Comparison of ENCODE assay signal across 9 cellular contexts in the genomic region with DNA sequence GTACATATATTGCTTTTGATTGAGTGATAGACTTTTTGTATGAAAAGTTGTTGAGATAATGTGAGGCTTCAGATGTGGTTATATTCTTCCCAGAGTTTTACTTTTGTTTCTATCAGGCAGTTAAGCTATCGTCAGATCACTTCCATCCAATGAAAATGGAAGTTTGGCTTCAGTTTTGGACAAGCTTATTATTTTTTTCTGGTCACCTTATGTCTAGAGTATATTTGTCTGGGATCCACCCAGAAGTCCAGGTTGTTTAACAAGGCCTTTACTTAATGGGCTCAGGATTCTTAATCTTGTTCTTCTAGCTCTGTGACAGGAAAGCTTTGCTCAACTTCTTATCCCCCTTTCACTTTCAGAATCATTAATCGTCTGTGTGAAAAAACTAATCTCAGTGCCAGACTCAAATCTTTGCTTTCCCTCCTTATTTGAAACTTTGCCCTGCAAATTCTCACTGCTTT.
DNase-seq lines count a peak whose midpoint lies in the region; ATAC-seq and TF ChIP-seq lines count a peak whose summit lies in the region.
"Had no signal": no experiment of that assay in that cellular context is flagged by ENCODE, and none has a peak within 500 bp of the region (broad histone marks: within the 10 kb centered on the region; RNA-seq: fewer than 3 reads in every experiment).

No MANE protein-coding gene starts in this region.

- 9 to 17% methylated on average over 2 of the region's 2 CpGs for WGBS in body of pancreas, 2 donors
- WGBS in SK-N-SH (ENCODE audit: low lambda C conversion rate): 86% methylated on average over 2 of the region's 2 CpGs

- CTCF ChIA-PET in SK-N-SH (lab: Yijun Ruan, JAX): interaction anchor here (0.7 to 1.2 kb wide), 2 partner anchors 150 to 224 kb away, joined by 3 read pairs; no protein-coding TSS in a partner anchor

- no peak for TF ChIP-seq CTCF in body of pancreas (IDR thresholded peaks at IDR 0.05)
- TF ChIP-seq CTCF in mucosa of descending colon (IDR thresholded peaks at IDR 0.05): no peak
- TF ChIP-seq CTCF in SK-N-SH (IDR thresholded peaks at IDR 0.05): no peak

- peaks cover 42% of the 10 kb centered on the region for H3K4me1 Mint-ChIP-seq in activated T-cell treated with anti-CD3 and anti-CD28 coated beads, Interleukin-2, amount 50 U/mL, for 4 hours (ENCODE audit: low read depth)

- no peaks in the 10 kb centered on the region for H3K27me3 Mint-ChIP-seq in activated T-cell treated with anti-CD3 and anti-CD28 coated beads, Interleukin-2, amount 50 U/mL, for 4 hours (ENCODE audit: low read depth)

- no peak overlapping the region for H3K4me3 ChIP-seq in body of pancreas
- H3K4me3 ChIP-seq in mucosa of descending colon: no peak overlapping the region
- H3K4me3 ChIP-seq in SK-N-SH (ENCODE audit: low read depth in 2 of 2, low read length in 1 of 2): no peak overlapping the region

- POLR2A ChIA-PET in SK-N-SH (lab: Yijun Ruan, JAX): no interaction called here

- no peaks in the 10 kb centered on the region for H4K20me1 ChIP-seq in SK-N-SH (ENCODE audit: insufficient read depth)

- H3K36me3 ChIP-seq in body of pancreas (replicated peaks in 1 of 2; ENCODE audit: insufficient read depth in 1 of 2, low read depth in 2 of 2): no peaks in the 10 kb centered on the region
- H3K36me3 ChIP-seq in mucosa of descending colon (ENCODE audit: low read depth): no peaks in the 10 kb centered on the region
- H3K36me3 ChIP-seq in SK-N-SH (replicated peaks in 1 of 2; ENCODE audit: control insufficient read depth in 1 of 2, insufficient read depth in 2 of 2, low read length in 1 of 2): peaks cover 21 to 51% of the 10 kb centered on the region in 2 experiments

- H3K4me1 ChIP-seq in body of pancreas: peaks cover 17% of the 10 kb centered on the region
- peaks cover 4% of the 10 kb centered on the region for H3K4me1 ChIP-seq in mucosa of descending colon (ENCODE audit: low read depth)
- peaks cover 0 to 12% of the 10 kb centered on the region in 2 experiments; a peak in 2 of 4 replicates for H3K4me1 ChIP-seq in SK-N-SH (ENCODE audit: control insufficient read depth in 1 of 2, insufficient read depth in 2 of 2, low read depth in 1 of 2, low read length in 1 of 2)

- H3K9me2 ChIP-seq in SK-N-SH: no peaks in the 10 kb centered on the region

- no peaks in the 10 kb centered on the region for H3K9me3 Mint-ChIP-seq in activated T-cell treated with anti-CD3 and anti-CD28 coated beads, Interleukin-2, amount 50 U/mL, for 4 hours

- no peak for TF ChIP-seq EP300 in SK-N-SH (IDR thresholded peaks at IDR 0.05; ENCODE audit: borderline replicate concordance in 1 of 2, low read depth in 1 of 2, low read length in 1 of 2)

- DNase-seq in activated T-cell treated with anti-CD3 and anti-CD28 coated beads, Interleukin-2, amount 50 U/mL, for 4 hours: no peak
- DNase-seq in activated T-cell treated with anti-CD3 and anti-CD28 coated beads for 4 hours (no peak), body of pancreas (no peak), mucosa of descending colon (no peak), SK-N-SH (no peak), caudate nucleus (lab: John Stamatoyannopoulos, UW) (no peak)
- DNase-seq in activated CD4-positive, alpha-beta T cell treated with anti-CD3 and anti-CD28 coated beads for 48 hours: no peak

- H3K9me3 ChIP-seq in body of pancreas (no peaks in the 10 kb centered on the region), mucosa of descending colon (no peaks in the 10 kb centered on the region), SK-N-SH (no peaks in the 10 kb centered on the region)

- intact Hi-C loops in body of pancreas (cut with DNase I): no loop called here
- intact Hi-C loops in mucosa of descending colon (cut with DNase I, micrococcal nuclease): no loop called here

- TF ChIP-seq RAD21 in SK-N-SH (IDR thresholded peaks at IDR 0.05; ENCODE audit: low read length): no peak

- peaks cover 20% of the 10 kb centered on the region for H3K36me3 Mint-ChIP-seq in activated T-cell treated with anti-CD3 and anti-CD28 coated beads, Interleukin-2, amount 50 U/mL, for 4 hours (ENCODE audit: insufficient read depth)

- H3K79me2 ChIP-seq in SK-N-SH (ENCODE audit: insufficient read depth): peaks cover 9% of the 10 kb centered on the region; the same call in 1 of the 2 replicates

- ATAC-seq in activated T-cell treated with anti-CD3 and anti-CD28 coated beads, Interleukin-2, amount 50 U/mL, for 4 hours: peak; percentile 71 to 77
- ATAC-seq in HG03139 (IDR thresholded peaks at IDR 0.05; ENCODE audit: unreplicated experiment) (peak; percentile 66), body of pancreas (no peak), mucosa of descending colon (peak; percentile 72)

- H3K27me3 ChIP-seq in body of pancreas: no peaks in the 10 kb centered on the region
- no peaks in the 10 kb centered on the region for H3K27me3 ChIP-seq in SK-N-SH (ENCODE audit: insufficient read depth)

- H3K4me3 Mint-ChIP-seq in activated T-cell treated with anti-CD3 and anti-CD28 coated beads, Interleukin-2, amount 50 U/mL, for 4 hours: peak overlapping the region; percentile 82

- H2AFZ ChIP-seq in SK-N-SH (ENCODE audit: low read depth): no peak overlapping the region

- peaks cover 5% of the 10 kb centered on the region for H3F3A ChIP-seq in SK-N-SH (replicated peaks; ENCODE audit: insufficient read depth)

- no peak overlapping the region for H3K9ac ChIP-seq in SK-N-SH

- H3K27ac ChIP-seq in body of pancreas: peak overlapping the region in 3 of 4 donors; percentile 26 to 83 (median 74)
- H3K27ac ChIP-seq in SK-N-SH (ENCODE audit: low read depth in 2 of 2, low read length in 1 of 2): no peak overlapping the region; a peak in 1 of 4 replicates
- no peak overlapping the region for H3K27ac ChIP-seq in caudate nucleus (ENCODE audit: low read depth, low read length)
- H3K27ac ChIP-seq: VCaP had no signal

- no peak overlapping the region for H3K4me2 ChIP-seq in SK-N-SH

- TF ChIP-seq POLR2A in body of pancreas (IDR thresholded peaks at IDR 0.05): no peak

TF ChIP-seq in SK-N-SH, 30 proteins besides CTCF, POLR2A, EP300 and RAD21:
- TF ChIP-seq IRF3 (IDR thresholded peaks at IDR 0.05; ENCODE audit: low read depth, low read length) (no peak), NFIC (IDR thresholded peaks at IDR 0.05; ENCODE audit: borderline replicate concordance) (no peak)

Comparison
In these comparisons a context has a peak if more than half of its experiments do, and no peak if none do; other contexts are left out.
1. H3K27ac ChIP-seq: peak in body of pancreas (3 of 4); none in SK-N-SH (0 of 2) and caudate nucleus (single experiment).